19 cellular contexts compared by ENCODE assay signal in genomic region chr13:76683854-76684253, GRCh38.
DNase-seq lines count a peak whose midpoint lies in the region; FAIRE-seq and TF ChIP-seq lines count a peak whose summit lies in the region.
"Had no signal": no experiment of that assay in that cellular context is flagged by ENCODE, and none has a peak within 500 bp of the region (broad histone marks: within the 10 kb centered on the region; RNA-seq: fewer than 3 reads in every experiment).

No MANE protein-coding gene starts in this region.

- intact Hi-C loops in sigmoid colon (cut with DNase I), result no loop called here

- H3K9me3 ChIP-seq in sigmoid colon, result no peaks in the 10 kb centered on the region
- no peaks in the 10 kb centered on the region for H3K9me3 ChIP-seq in osteoblast (ENCODE audit: low read depth, low read length)

- FAIRE-seq in RCC 7860 (lab: Jason Lieb, UNC), result no peak
- FAIRE-seq: GM12891, GM18507 had no signal

- no peak for TF ChIP-seq EP300 in sigmoid colon (IDR thresholded peaks at IDR 0.05)

- H3K27me3 ChIP-seq in sigmoid colon (no peaks in the 10 kb centered on the region), osteoblast (ENCODE audit: insufficient read depth, low read length) (no peaks in the 10 kb centered on the region)

- TF ChIP-seq CTCF in astrocyte of the spinal cord (IDR thresholded peaks at IDR 0.05; ENCODE audit: low read depth, low read length), result no peak
- no peak for TF ChIP-seq CTCF in fibroblast of the aortic adventitia (IDR thresholded peaks at IDR 0.05; ENCODE audit: insufficient read depth, low read length)
- TF ChIP-seq CTCF in sigmoid colon (IDR thresholded peaks at IDR 0.05), result no peak
- TF ChIP-seq CTCF in osteoblast (IDR thresholded peaks at IDR 0.05; ENCODE audit: extremely low read depth, low read depth, low read length), result no peak

- H3K27ac ChIP-seq in sigmoid colon (peak overlapping the region in 3 of 4 donors; percentile 3 to 59 (median 47)), osteoblast (ENCODE audit: low read depth, low read length) (no peak overlapping the region)

- H4K20me1 ChIP-seq in osteoblast (ENCODE audit: insufficient read depth, low read length), result no peaks in the 10 kb centered on the region

- H3K36me3 ChIP-seq in sigmoid colon (no peaks in the 10 kb centered on the region), osteoblast (ENCODE audit: insufficient read depth, low read length) (no peaks in the 10 kb centered on the region)

- H3K4me3 ChIP-seq in astrocyte of the spinal cord (ENCODE audit: low read depth, low read length) (no peak overlapping the region), fibroblast of the aortic adventitia (ENCODE audit: low read depth, low read length) (no peak overlapping the region), sigmoid colon (no peak overlapping the region), osteoblast (ENCODE audit: insufficient read depth, low read length) (no peak overlapping the region)
- H3K4me3 ChIP-seq: GM23338 had no signal

- H2AFZ ChIP-seq in osteoblast (ENCODE audit: low read length), result no peak overlapping the region
- H2AFZ ChIP-seq: GM23338 had no signal

- no peak for TF ChIP-seq POLR2A in sigmoid colon (IDR thresholded peaks at IDR 0.05)

- peak; percentile 11 for DNase-seq in astrocyte of the spinal cord (ENCODE audit: low read depth, low spot score)
- DNase-seq in fibroblast of gingiva (ENCODE audit: low read depth), result peak; percentile 69
- DNase-seq in fibroblast of the aortic adventitia (ENCODE audit: low read depth), result peak; percentile 55
- DNase-seq in sigmoid colon, result no peak
- DNase-seq in RCC 7860 (ENCODE audit: low spot score), result no peak
- DNase-seq in NCI-H1930 (lab: John Stamatoyannopoulos, UW), result no peak
- no peak for DNase-seq in NCI-H345 (lab: John Stamatoyannopoulos, UW)
- no peak for DNase-seq in osteoblast (ENCODE audit: insufficient read length, low spot score, missing footprints)
- DNase-seq: C1 segment of cervical spinal cord; Calu3; CD4-positive, alpha-beta memory T cell; COR-L47; DMS53; DMS79 treated with DMSO at 0.1 percent for 48 hours; GF-D8; H9 had no signal

- in situ Hi-C loops in astrocyte of the spinal cord (cut with HindIII; ENCODE audit: low sequenced_read_pairs), result no loop called here

- 80 to 87% methylated on average over 2 of the region's 2 CpGs for WGBS in sigmoid colon, 2 donors

- no peaks in the 10 kb centered on the region for H3K79me2 ChIP-seq in osteoblast (ENCODE audit: insufficient read depth, low read length)

- H3K4me2 ChIP-seq in osteoblast (ENCODE audit: insufficient read depth, low read length), result no peak overlapping the region
- H3K4me2 ChIP-seq: GM23338 had no signal

- H3K4me1 ChIP-seq in sigmoid colon (peaks cover 0 to 24% (median 16%) of the 10 kb centered on the region in 4 donors), osteoblast (ENCODE audit: insufficient read depth, low read length) (peaks cover 2% of the 10 kb centered on the region)

Comparison
In these comparisons a context has a peak if more than half of its experiments do, and no peak if none do; other contexts are left out.
1. DNase-seq: peak in astrocyte of the spinal cord (single experiment), fibroblast of gingiva (single experiment) and fibroblast of the aortic adventitia (single experiment); none in sigmoid colon (single experiment), RCC 7860 (single experiment), NCI-H1930 (0 of 2), NCI-H345 (single experiment) and osteoblast (single experiment).